24 cellular contexts compared by ENCODE assay signal in the genomic region with DNA sequence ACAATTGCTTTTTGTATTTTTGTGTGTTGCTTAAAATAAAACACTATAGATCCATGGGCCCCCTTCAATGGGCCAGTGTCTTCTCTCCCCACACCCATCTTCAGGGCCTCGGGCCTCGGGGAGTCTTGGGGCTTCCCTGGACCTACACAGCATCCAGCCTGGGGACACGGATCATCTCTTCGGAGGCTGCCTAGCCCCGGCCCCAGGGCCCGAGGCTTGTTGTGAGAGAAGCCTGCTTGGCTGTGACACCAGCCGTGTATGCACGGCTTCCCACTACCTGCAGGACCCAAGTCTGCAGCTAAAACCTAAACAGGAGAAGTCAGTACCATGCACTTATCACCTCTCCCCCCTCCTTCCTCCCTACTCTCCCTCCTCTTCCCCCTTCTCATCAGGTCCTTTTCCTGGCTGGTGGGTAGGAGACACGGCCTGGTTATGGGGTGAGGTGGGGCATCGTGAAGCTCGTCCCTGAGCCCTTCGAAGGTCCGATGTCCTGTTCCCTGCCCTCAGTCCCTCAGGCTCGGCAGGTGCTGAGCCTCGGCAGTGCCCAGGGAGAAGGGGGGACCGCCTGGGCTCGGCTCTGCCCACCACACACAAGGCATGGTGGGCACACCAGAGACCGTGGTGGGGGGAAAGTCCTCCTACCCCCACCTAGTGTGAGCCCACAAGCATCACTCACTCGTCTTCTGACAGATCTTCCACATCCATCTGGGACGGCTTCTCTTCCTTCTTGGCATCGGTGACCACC. TPM values are rescaled to one million over a fixed set of nuclear protein-coding genes. Genes with fewer than 3 reads are reported as not detected.
"Had no signal": no experiment of that assay in that cellular context is flagged by ENCODE, and none has a peak within 500 bp of the region (broad histone marks: within the 10 kb centered on the region; RNA-seq: fewer than 3 reads in every experiment).

No MANE protein-coding gene starts in this region.

- DNase-seq: activated CD4-positive, alpha-beta memory T cell treated with anti-CD3 and anti-CD28 coated beads for 36 hours; activated CD4-positive, alpha-beta T cell treated with anti-CD3 and anti-CD28 coated beads for 48 hours; activated CD4-positive, CD25-positive, alpha-beta regulatory T cell; activated effector memory CD4-positive, alpha-beta T cell treated with Interleukin-2 at 50 U/mL for 16 hours; activated naive CD4-positive, alpha-beta T cell treated with anti-CD3 and anti-CD28 coated beads for 36 hours; activated naive CD8-positive, alpha-beta T cell treated with anti-CD3 and anti-CD28 coated beads, Interleukin-2, amount 10 ng/mL, durations not matched to agents 7 days and 5 days; activated T-cell treated with anti-CD3 and anti-CD28 coated beads, Interleukin-2, amount 50 U/mL, for 48 hours; amniotic stem cell; immature natural killer cell; kidney glomerular epithelial cell; mesendoderm; naive B cell; small intestine; stimulated activated CD4-positive, alpha-beta T cell treated with anti-CD3 and anti-CD28 coated beads, Interleukin-15, amount 100 ng/mL, for 24 hours; stimulated activated CD8-positive, alpha-beta memory T cell treated with anti-CD3 and anti-CD28 coated beads, Interleukin-4, amount 100 ng/mL, for 48 hours; stimulated activated naive B cell treated with anti-CD40 and anti-IgM and Interleukin-4, amounts not matched to agents 10 μg/mL and 1 μg/mL and 100 μg/mL, for 72 hours; transverse colon; uterus had no signal

- H3K27ac Mint-ChIP-seq: activated CD4-positive, alpha-beta memory T cell treated with anti-CD3 and anti-CD28 coated beads for 36 hours; activated naive CD4-positive, alpha-beta T cell treated with anti-CD3 and anti-CD28 coated beads for 36 hours; activated naive CD8-positive, alpha-beta T cell treated with anti-CD3 and anti-CD28 coated beads, Interleukin-2, amount 10 ng/mL, durations not matched to agents 7 days and 5 days; naive B cell; neural progenitor cell; progenitor cell of endocrine pancreas; stimulated activated naive B cell treated with anti-CD40 and anti-IgM and Interleukin-4, amounts not matched to agents 10 μg/mL and 1 μg/mL and 100 μg/mL, for 72 hours; T-helper 1 cell treated with Interleukin-12 subunit alpha and Interleukin-12 subunit beta and Interleukin-4 antibody, amounts not matched to agents 30 μg/mL and 1 μg/mL, for 36 hours had no signal

- H3K27ac ChIP-seq: epithelial cell of prostate, hepatocyte, neural progenitor cell, transverse colon, uterus had no signal

- ATAC-seq: stimulated activated naive B cell treated with anti-CD40 and anti-IgM and Interleukin-4, amounts not matched to agents 10 μg/mL and 1 μg/mL and 100 μg/mL, for 72 hours had no signal

- H3K27me3 ChIP-seq: hepatocyte, neural progenitor cell, transverse colon, uterus had no signal

- H3K4me1 Mint-ChIP-seq: activated naive CD8-positive, alpha-beta T cell treated with anti-CD3 and anti-CD28 coated beads, Interleukin-2, amount 10 ng/mL, durations not matched to agents 7 days and 5 days; naive B cell; neural progenitor cell; stimulated activated naive B cell treated with anti-CD40 and anti-IgM and Interleukin-4, amounts not matched to agents 10 μg/mL and 1 μg/mL and 100 μg/mL, for 72 hours had no signal

- H3K9me3 ChIP-seq: uterus had no signal

- H3K4me3 ChIP-seq: hepatocyte, neural progenitor cell, transverse colon, uterus had no signal

- H3K4me3 Mint-ChIP-seq: activated CD4-positive, alpha-beta memory T cell treated with anti-CD3 and anti-CD28 coated beads for 36 hours; activated naive CD4-positive, alpha-beta T cell treated with anti-CD3 and anti-CD28 coated beads for 36 hours; activated naive CD8-positive, alpha-beta T cell treated with anti-CD3 and anti-CD28 coated beads, Interleukin-2, amount 10 ng/mL, durations not matched to agents 7 days and 5 days; immature natural killer cell; naive B cell; neural progenitor cell; stimulated activated naive B cell treated with anti-CD40 and anti-IgM and Interleukin-4, amounts not matched to agents 10 μg/mL and 1 μg/mL and 100 μg/mL, for 72 hours; T-helper 1 cell treated with Interleukin-12 subunit alpha and Interleukin-12 subunit beta and Interleukin-4 antibody, amounts not matched to agents 30 μg/mL and 1 μg/mL, for 36 hours had no signal

- H3K4me1 ChIP-seq: neural progenitor cell, uterus had no signal

- H3K27me3 Mint-ChIP-seq: activated CD4-positive, alpha-beta memory T cell treated with anti-CD3 and anti-CD28 coated beads for 36 hours; activated naive CD8-positive, alpha-beta T cell treated with anti-CD3 and anti-CD28 coated beads, Interleukin-2, amount 10 ng/mL, durations not matched to agents 7 days and 5 days; naive B cell; progenitor cell of endocrine pancreas; stimulated activated naive B cell treated with anti-CD40 and anti-IgM and Interleukin-4, amounts not matched to agents 10 μg/mL and 1 μg/mL and 100 μg/mL, for 72 hours had no signal

RNA-seq across cellular contexts. Expression of a gene that starts 9.5 kb away (rescaled TPM):
- total RNA-seq: bronchial epithelial cell had no signal
